14 cellular contexts compared by ENCODE assay signal in genomic region chr1:198523183-198523942, GRCh38. TPM values are rescaled to one million over a fixed set of nuclear protein-coding genes. Genes with fewer than 3 reads are reported as not detected.
DNase-seq lines count a peak whose midpoint lies in the region; ATAC-seq and TF ChIP-seq lines count a peak whose summit lies in the region.
"Had no signal": no experiment of that assay in that cellular context is flagged by ENCODE, and none has a peak within 500 bp of the region (broad histone marks: within the 10 kb centered on the region; RNA-seq: fewer than 3 reads in every experiment).

No MANE protein-coding gene starts in this region.

- ATAC-seq in WTC11 (no peak), mucosa of descending colon (peak; percentile 54), GM21723 (IDR thresholded peaks at IDR 0.05; ENCODE audit: unreplicated experiment) (no peak)
- ATAC-seq: body of pancreas, gastroesophageal sphincter had no signal

- peak overlapping the region; percentile 76 to 91 (median 87) for H3K4me3 Mint-ChIP-seq in CD4-positive, alpha-beta memory T cell
- H3K4me3 Mint-ChIP-seq in WTC11 (no peak overlapping the region), Caco-2 (ENCODE audit: unreplicated experiment) (no peak overlapping the region)

- in situ Hi-C loops in GM23248 (cut with MboI) = no loop called here

- peak overlapping the region; percentile 45 for H3K27ac ChIP-seq in CD4-positive, alpha-beta memory T cell (ENCODE audit: low read depth, low read length)
- no peak overlapping the region for H3K27ac ChIP-seq in GM23248
- H3K27ac ChIP-seq: body of pancreas, gastroesophageal sphincter, right atrium auricular region had no signal

- no peaks in the 10 kb centered on the region for H3K27me3 Mint-ChIP-seq in CD4-positive, alpha-beta memory T cell
- no peaks in the 10 kb centered on the region for H3K27me3 Mint-ChIP-seq in WTC11 (ENCODE audit: low read depth)
- H3K27me3 Mint-ChIP-seq in Caco-2 (ENCODE audit: insufficient read depth, unreplicated experiment) = peaks cover 2% of the 10 kb centered on the region

- TF ChIP-seq CTCF in WTC11 (IDR thresholded peaks at IDR 0.05) = no peak
- TF ChIP-seq CTCF in mucosa of descending colon (IDR thresholded peaks at IDR 0.05) = no peak
- no peak for TF ChIP-seq CTCF in Caco-2 (IDR thresholded peaks at IDR 0.05; ENCODE audit: insufficient read depth in 1 of 2, low read depth in 1 of 2, low read length in 1 of 2, severe bottlenecking in 1 of 2, unreplicated experiment in 1 of 2)

- peak overlapping the region; percentile 57 for H2AFZ ChIP-seq in GM23248

- H3K36me3 Mint-ChIP-seq in CD4-positive, alpha-beta memory T cell = no peaks in the 10 kb centered on the region
- H3K36me3 Mint-ChIP-seq in WTC11 (no peaks in the 10 kb centered on the region), Caco-2 (ENCODE audit: insufficient read depth, unreplicated experiment) (no peaks in the 10 kb centered on the region)

- H3K9me3 ChIP-seq in CD4-positive, alpha-beta memory T cell (ENCODE audit: control insufficient read depth in 1 of 2, low read length in 2 of 2) = no peaks in the 10 kb centered on the region
- H3K9me3 ChIP-seq in GM23248 (ENCODE audit: low read depth) (no peaks in the 10 kb centered on the region), mucosa of descending colon (no peaks in the 10 kb centered on the region), Caco-2 (no peaks in the 10 kb centered on the region)
- H3K9me3 ChIP-seq: body of pancreas, gastroesophageal sphincter, right atrium auricular region had no signal

- peak overlapping the region; percentile 81 to 95 (median 93) for H3K27ac Mint-ChIP-seq in CD4-positive, alpha-beta memory T cell
- H3K27ac Mint-ChIP-seq in WTC11 (peak overlapping the region; percentile 2; the same call in 1 of the 2 replicates), Caco-2 (ENCODE audit: unreplicated experiment) (no peak overlapping the region)

- intact Hi-C loops in CD4-positive, alpha-beta memory T cell (cut with micrococcal nuclease) = loop anchor here (1.0 to 10.0 kb wide), 8 partner anchors 34 to 411 kb away; partner anchors contain the start of gene NEK7
- intact Hi-C loops in mucosa of descending colon (cut with DNase I, micrococcal nuclease) (no loop called here), Caco-2 (cut with micrococcal nuclease; ENCODE audit: unreplicated experiment) (no loop called here)

- 88 to 93% methylated on average over 2 of the region's 2 CpGs for WGBS in GM23248 (ENCODE audit: low coverage in 1 of 2, low lambda C conversion rate in 2 of 2, missing lambda C conversion rate in 2 of 2), 2 experiments

- peak overlapping the region; percentile 30 to 54 for H3K4me3 ChIP-seq in CD4-positive, alpha-beta memory T cell (ENCODE audit: low read length in 2 of 2)
- no peak overlapping the region for H3K4me3 ChIP-seq in GM23248
- H3K4me3 ChIP-seq in mucosa of descending colon = no peak overlapping the region
- H3K4me3 ChIP-seq in Caco-2 (ENCODE audit: low read depth, low read length) = no peak overlapping the region
- H3K4me3 ChIP-seq: body of pancreas, gastroesophageal sphincter, right atrium auricular region had no signal

- H3K9me3 Mint-ChIP-seq in CD4-positive, alpha-beta memory T cell = peaks cover 0 to 2% (median 0%) of the 10 kb centered on the region in 8 donors
- H3K9me3 Mint-ChIP-seq in WTC11 (no peaks in the 10 kb centered on the region), Caco-2 (ENCODE audit: unreplicated experiment) (no peaks in the 10 kb centered on the region)

- no peak overlapping the region for H3K4me2 ChIP-seq in GM23248 (ENCODE audit: unreplicated experiment)

- peak in 4 of 5 donors; percentile 54 to 65 (median 60) for DNase-seq in CD4-positive, alpha-beta memory T cell
- DNase-seq in GM23248 (no peak), WTC11 (ENCODE audit: low spot score) (no peak), mucosa of descending colon (no peak), Caco-2 (no peak)
- no peak for DNase-seq in effector CD4-positive, alpha-beta T cell
- DNase-seq: body of pancreas, COR-L47, KG1, NCI-H2029 had no signal

- no peaks in the 10 kb centered on the region for H3K79me2 ChIP-seq in GM23248 (ENCODE audit: insufficient read depth)

- H3F3A ChIP-seq in GM23248 (ENCODE audit: insufficient read depth) = peaks cover 11% of the 10 kb centered on the region; the same call in 1 of the 2 replicates

- BruUV-seq in Caco-2 (replicated peaks; lab: Mats Ljungman, UMichigan) = no TSS peak

- no peaks in the 10 kb centered on the region for H4K20me1 ChIP-seq in GM23248 (ENCODE audit: insufficient read depth)

- POLR2A ChIA-PET in CD4-positive, alpha-beta memory T cell (lab: Charles Lee; ENCODE audit: partially characterized antibody) = interaction anchor here (0.7 to 10.2 kb wide), 16 partner anchors 33 to 178 kb away, joined by 3 to 136 read pairs (median 6); partner anchors contain the start of gene PTPRC
- POLR2A ChIA-PET in WTC11 (lab: Charles Lee) = no interaction called here
- POLR2A ChIA-PET in Caco-2 (lab: Charles Lee) = no interaction called here

- H3K4me1 Mint-ChIP-seq in CD4-positive, alpha-beta memory T cell = peaks cover 48 to 71% (median 62%) of the 10 kb centered on the region in 4 donors
- H3K4me1 Mint-ChIP-seq in WTC11 (peaks cover 42% of the 10 kb centered on the region), Caco-2 (ENCODE audit: low read depth, unreplicated experiment) (peaks cover 5% of the 10 kb centered on the region)

- H3K27me3 ChIP-seq in CD4-positive, alpha-beta memory T cell (ENCODE audit: insufficient read depth, low read length) = no peaks in the 10 kb centered on the region
- H3K27me3 ChIP-seq in GM23248 (replicated peaks; ENCODE audit: insufficient read depth) = no peaks in the 10 kb centered on the region
- H3K27me3 ChIP-seq in Caco-2 (replicated peaks; ENCODE audit: control insufficient read depth, insufficient read depth, low read length) = no peaks in the 10 kb centered on the region
- H3K27me3 ChIP-seq: body of pancreas, gastroesophageal sphincter, right atrium auricular region had no signal

- no peak overlapping the region for H3K9ac ChIP-seq in GM23248

- H3K4me1 ChIP-seq in CD4-positive, alpha-beta memory T cell (ENCODE audit: insufficient read depth, low read length) = peaks cover 75% of the 10 kb centered on the region
- H3K4me1 ChIP-seq in GM23248 (ENCODE audit: insufficient read depth) (peaks cover 16% of the 10 kb centered on the region), mucosa of descending colon (ENCODE audit: low read depth) (no peaks in the 10 kb centered on the region), Caco-2 (no peaks in the 10 kb centered on the region)
- H3K4me1 ChIP-seq: body of pancreas, gastroesophageal sphincter, right atrium auricular region had no signal

- H3K36me3 ChIP-seq in CD4-positive, alpha-beta memory T cell (ENCODE audit: insufficient read depth, low read length) = no peaks in the 10 kb centered on the region
- H3K36me3 ChIP-seq in GM23248 (ENCODE audit: low read depth) = no peaks in the 10 kb centered on the region
- H3K36me3 ChIP-seq in mucosa of descending colon (ENCODE audit: low read depth) = no peaks in the 10 kb centered on the region
- H3K36me3 ChIP-seq in Caco-2 (ENCODE audit: control insufficient read depth, insufficient read depth, low read length) = no peaks in the 10 kb centered on the region
- H3K36me3 ChIP-seq: gastroesophageal sphincter, right atrium auricular region had no signal

- no peaks in the 10 kb centered on the region for H3K9me2 ChIP-seq in GM23248 (ENCODE audit: insufficient read depth)

- CTCF ChIA-PET in CD4-positive, alpha-beta memory T cell (lab: Charles Lee; ENCODE audit: partially characterized antibody) = interaction anchor here (0.6 to 4.5 kb wide), 20 partner anchors 12 to 222 kb away, joined by 3 to 32 read pairs (median 4); partner anchors contain the start of genes ATP6V1G3 and PTPRC
- CTCF ChIA-PET in WTC11 (lab: Charles Lee) = no interaction called here
- CTCF ChIA-PET in Caco-2 (lab: Charles Lee) = no interaction called here

TF ChIP-seq in WTC11, 78 proteins besides CTCF, POLR2A, EP300 and RAD21 (continues in another document):
- TF ChIP-seq ELF4 (CRISPR knock-in tag; IDR thresholded peaks at IDR 0.05; ENCODE audit: low read depth) (no peak), ZNF396 (CRISPR knock-in tag; IDR thresholded peaks at IDR 0.05; ENCODE audit: borderline replicate concordance) (no peak), TP53 (CRISPR knock-in tag; IDR thresholded peaks at IDR 0.05) (no peak), AR (CRISPR knock-in tag; IDR thresholded peaks at IDR 0.05) (no peak), NR1H2 (CRISPR knock-in tag; IDR thresholded peaks at IDR 0.05) (no peak), IRF2 (CRISPR knock-in tag; IDR thresholded peaks at IDR 0.05; ENCODE audit: borderline replicate concordance, low read depth) (no peak), CDX4 (CRISPR knock-in tag; IDR thresholded peaks at IDR 0.05; ENCODE audit: borderline replicate concordance) (no peak)

RNA-seq across cellular contexts. Expression of gene ATP6V1G3, which starts 17.1 kb away (rescaled TPM):
- not detected for total RNA-seq in CD4-positive, alpha-beta memory T cell
- not detected for polyA plus RNA-seq in CD4-positive, alpha-beta memory T cell
- total RNA-seq in GM23248 (2014; rRNA removed; shearing (Covaris generic)) = not detected in 2 replicates
- polyA plus RNA-seq in GM23248 (2016; fragmentation: Nextera tagmentation; extraction: Ambion mirVana) = 1.3 and 2.9 TPM in 2 replicates
- total RNA-seq in WTC11 (2021) (not detected in 3 replicates), mucosa of descending colon (not detected), Caco-2 (2022) (3.5 and 4.7 TPM in 2 replicates)
- total RNA-seq: body of pancreas, gastroesophageal sphincter, kidney epithelial cell, right atrium auricular region had no signal

Comparison
In these comparisons a context has a peak if more than half of its experiments do, and no peak if none do; other contexts are left out.
1. DNase-seq: peak in CD4-positive, alpha-beta memory T cell (4 of 5); none in GM23248 (single experiment), WTC11 (single experiment), mucosa of descending colon (0 of 3), effector CD4-positive, alpha-beta T cell (single experiment) and Caco-2 (0 of 2).
2. H3K4me3 ChIP-seq: peak in CD4-positive, alpha-beta memory T cell (2 of 2); none in GM23248 (single experiment), mucosa of descending colon (single experiment) and Caco-2 (single experiment).
3. H3K4me3 Mint-ChIP-seq: peak in CD4-positive, alpha-beta memory T cell (8 of 8); none in WTC11 (single experiment) and Caco-2 (single experiment).